Comparison of ENCODE assay signal across 15 cellular contexts in genomic region chr1:7103322-7104052, GRCh38.
"Had no signal": no experiment of that assay in that cellular context is flagged by ENCODE, and none has a peak within 500 bp of the region (broad histone marks: within the 10 kb centered on the region; RNA-seq: fewer than 3 reads in every experiment).

No MANE protein-coding gene starts in this region.

- H3K4me1 Mint-ChIP-seq: activated naive CD4-positive, alpha-beta T cell treated with anti-CD3 and anti-CD28 coated beads, Interleukin-2, amount 50 U/mL, for 24 hours; immature natural killer cell; natural killer cell had no signal

- H3K4me1 ChIP-seq: esophagus muscularis mucosa, transverse colon had no signal

- H3K9me3 ChIP-seq: esophagus muscularis mucosa, transverse colon had no signal

- H3K4me3 ChIP-seq: esophagus muscularis mucosa, transverse colon had no signal

- H3K27ac Mint-ChIP-seq: activated naive CD4-positive, alpha-beta T cell treated with anti-CD3 and anti-CD28 coated beads, Interleukin-2, amount 50 U/mL, for 24 hours; immature natural killer cell; natural killer cell; T-helper 1 cell treated with Interleukin-12 subunit alpha and Interleukin-12 subunit beta and Interleukin-4 antibody, amounts not matched to agents 30 μg/mL and 1 μg/mL, for 36 hours had no signal

- DNase-seq: activated CD8-positive, alpha-beta memory T cell treated with anti-CD3 and anti-CD28 coated beads for 24 hours; activated CD8-positive, alpha-beta memory T cell treated with anti-CD3 and anti-CD28 coated beads, Interleukin-2, amount 50 U/mL, for 48 hours; activated gamma-delta T cell; activated T-cell treated with anti-CD3 and anti-CD28 coated beads, Interleukin-2, amount 50 U/mL, for 48 hours; effector CD4-positive, alpha-beta T cell; immature natural killer cell; kidney glomerular epithelial cell; natural killer cell; stimulated activated naive CD8-positive, alpha-beta T cell treated with anti-CD3 and anti-CD28 coated beads, Interleukin-15, Interleukin-2, amounts not matched to agents 100 U/mL and 50 U/mL, for 24 hours; substantia nigra; transverse colon had no signal

- ATAC-seq: activated CD4-positive, CD25-positive, alpha-beta regulatory T cell treated with anti-CD3 and anti-CD28 coated beads, Interleukin-2, amount 50 U/mL, for 24 hours; natural killer cell; stimulated activated naive CD8-positive, alpha-beta T cell treated with anti-CD3 and anti-CD28 coated beads, Interleukin-15, Interleukin-2, amounts not matched to agents 100 U/mL and 50 U/mL, for 24 hours had no signal

- H3K4me3 Mint-ChIP-seq: activated naive CD4-positive, alpha-beta T cell treated with anti-CD3 and anti-CD28 coated beads, Interleukin-2, amount 50 U/mL, for 24 hours; immature natural killer cell; natural killer cell; T-helper 1 cell treated with Interleukin-12 subunit alpha and Interleukin-12 subunit beta and Interleukin-4 antibody, amounts not matched to agents 30 μg/mL and 1 μg/mL, for 36 hours had no signal

- H3K36me3 Mint-ChIP-seq: activated naive CD4-positive, alpha-beta T cell treated with anti-CD3 and anti-CD28 coated beads, Interleukin-2, amount 50 U/mL, for 24 hours; immature natural killer cell; natural killer cell had no signal

- H3K27ac ChIP-seq: esophagus muscularis mucosa, transverse colon had no signal

- H3K36me3 ChIP-seq: esophagus muscularis mucosa, transverse colon had no signal

- H3K9me3 Mint-ChIP-seq: activated naive CD4-positive, alpha-beta T cell treated with anti-CD3 and anti-CD28 coated beads, Interleukin-2, amount 50 U/mL, for 24 hours; immature natural killer cell; natural killer cell had no signal
